15 cellular contexts compared by ENCODE assay signal in genomic region chr12:89345376-89345775, GRCh38. TPM values are rescaled to one million over a fixed set of nuclear protein-coding genes. Genes with fewer than 3 reads are reported as not detected.
DNase-seq lines count a peak whose midpoint lies in the region; ATAC-seq and TF ChIP-seq lines count a peak whose summit lies in the region.
"Had no signal": no experiment of that assay in that cellular context is flagged by ENCODE, and none has a peak within 500 bp of the region (broad histone marks: within the 10 kb centered on the region; RNA-seq: fewer than 3 reads in every experiment).

No MANE protein-coding gene starts in this region.

- DNase-seq in SK-N-SH (no peak), RWPE2 (ENCODE audit: low spot score) (no peak), HT-29 (ENCODE audit: low spot score) (no peak)
- DNase-seq: activated T-cell treated with anti-CD3 and anti-CD28 coated beads, Interleukin-2, amount 50 U/mL, for 4 hours; mucosa of descending colon; NCI-H1436 treated with DMSO at 0.1 percent for 48 hours; thyroid gland had no signal

- H3K9me3 ChIP-seq in SK-N-SH (no peaks in the 10 kb centered on the region), RWPE2 (ENCODE audit: severe bottlenecking) (no peaks in the 10 kb centered on the region), iPS-18a (ENCODE audit: control insufficient read depth, low read depth, low read length) (no peaks in the 10 kb centered on the region), skeletal muscle tissue (ENCODE audit: control insufficient read depth in 3 of 3, low read length in 3 of 3) (no peaks in the 10 kb centered on the region)
- H3K9me3 ChIP-seq: mucosa of descending colon, SJSA1, thyroid gland had no signal

- peaks cover 28 to 32% of the 10 kb centered on the region in 2 experiments for H3K36me3 ChIP-seq in SK-N-SH (replicated peaks in 1 of 2; ENCODE audit: control insufficient read depth in 1 of 2, insufficient read depth in 2 of 2, low read length in 1 of 2)
- peaks cover 34% of the 10 kb centered on the region for H3K36me3 ChIP-seq in RWPE2 (ENCODE audit: low read depth)
- H3K36me3 ChIP-seq in iPS-18a (ENCODE audit: control insufficient read depth, low read depth, low read length), result peaks cover 32% of the 10 kb centered on the region
- H3K36me3 ChIP-seq in skeletal muscle tissue (ENCODE audit: control insufficient read depth in 3 of 3, insufficient read depth in 3 of 3, low read length in 3 of 3), result peaks cover 0 to 5% (median 0%) of the 10 kb centered on the region in 3 donors

- H3K4me1 ChIP-seq in SK-N-SH (ENCODE audit: control insufficient read depth in 1 of 2, insufficient read depth in 2 of 2, low read depth in 1 of 2, low read length in 1 of 2) (peaks cover 22 to 43% of the 10 kb centered on the region in 2 experiments; a peak in 3 of 4 replicates), RWPE2 (ENCODE audit: insufficient read depth, poor library complexity, severe bottlenecking) (peaks cover 24% of the 10 kb centered on the region), iPS-18a (ENCODE audit: control insufficient read depth, low read depth, low read length) (peaks cover 65% of the 10 kb centered on the region), skeletal muscle tissue (ENCODE audit: control insufficient read depth in 3 of 3, insufficient read depth in 3 of 3, low read length in 3 of 3) (peaks cover 21 to 24% (median 22%) of the 10 kb centered on the region in 3 donors)

- CTCF ChIA-PET in SK-N-SH (lab: Yijun Ruan, JAX), result interaction anchor here (0.8 to 1.6 kb wide), 6 partner anchors 9 to 328 kb away, joined by 3 to 5 read pairs (median 3); no protein-coding TSS in a partner anchor

- WGBS in SK-N-SH (ENCODE audit: low lambda C conversion rate), result 93% methylated on average over 3 of the region's 3 CpGs

- H3K4me3 ChIP-seq in SK-N-SH (ENCODE audit: low read depth in 2 of 2, low read length in 1 of 2) (no peak overlapping the region), RWPE2 (ENCODE audit: severe bottlenecking) (no peak overlapping the region), iPS-18a (ENCODE audit: low read length) (peak overlapping the region; percentile 97), skeletal muscle tissue (ENCODE audit: low read length in 3 of 3) (no peak overlapping the region)
- H3K4me3 ChIP-seq: GM12878, GM23248, mucosa of descending colon, SJSA1, thyroid gland had no signal

- no peak for TF ChIP-seq EP300 in SK-N-SH (IDR thresholded peaks at IDR 0.05; ENCODE audit: borderline replicate concordance in 1 of 2, low read depth in 1 of 2, low read length in 1 of 2)

- H3K9ac ChIP-seq in SK-N-SH (no peak overlapping the region), iPS-18a (ENCODE audit: low read length) (peak overlapping the region; percentile 31), skeletal muscle tissue (ENCODE audit: low read depth in 1 of 3, low read length in 3 of 3) (no peak overlapping the region)
- H3K9ac ChIP-seq: GM23248 had no signal

- H3K27me3 ChIP-seq in SK-N-SH (ENCODE audit: insufficient read depth), result no peaks in the 10 kb centered on the region
- H3K27me3 ChIP-seq in RWPE2 (ENCODE audit: insufficient read depth, poor library complexity, severe bottlenecking), result no peaks in the 10 kb centered on the region
- peaks cover 34% of the 10 kb centered on the region for H3K27me3 ChIP-seq in iPS-18a (ENCODE audit: control insufficient read depth, insufficient read depth, low read length)
- peaks cover 19 to 21% (median 20%) of the 10 kb centered on the region in 3 donors for H3K27me3 ChIP-seq in skeletal muscle tissue (ENCODE audit: control insufficient read depth in 3 of 3, insufficient read depth in 3 of 3, low read length in 3 of 3)
- H3K27me3 ChIP-seq: SJSA1, thyroid gland had no signal

- H3F3A ChIP-seq in SK-N-SH (replicated peaks; ENCODE audit: insufficient read depth), result peaks cover 13% of the 10 kb centered on the region

- POLR2A ChIA-PET in SK-N-SH (lab: Yijun Ruan, JAX), result interaction anchor here (0.8 to 2.7 kb wide), 4 partner anchors 9 to 136 kb away, joined by 3 to 15 read pairs (median 5); no protein-coding TSS in a partner anchor

- ATAC-seq in SK-N-SH treated with all-trans-retinoic acid at 6 μM for 48 hours (peak; percentile 7; the same call in 2 of the 3 replicates), RWPE2 (ENCODE audit: low read depth) (no peak), GM18867 (IDR thresholded peaks at IDR 0.05; ENCODE audit: unreplicated experiment) (no peak), HG03196 (IDR thresholded peaks at IDR 0.05; ENCODE audit: unreplicated experiment) (no peak)

- H4K20me1 ChIP-seq in SK-N-SH (ENCODE audit: insufficient read depth), result peaks cover 32% of the 10 kb centered on the region

- TF ChIP-seq CTCF in SK-N-SH (IDR thresholded peaks at IDR 0.05) (no peak), RWPE2 (IDR thresholded peaks at IDR 0.05; ENCODE audit: poor library complexity, severe bottlenecking) (no peak)

- no peaks in the 10 kb centered on the region for H3K9me2 ChIP-seq in SK-N-SH

- TF ChIP-seq RAD21 in SK-N-SH (IDR thresholded peaks at IDR 0.05; ENCODE audit: low read length), result no peak

- no peak overlapping the region for H3K4me2 ChIP-seq in SK-N-SH

- H3K79me2 ChIP-seq in SK-N-SH (ENCODE audit: insufficient read depth), result peaks cover 32% of the 10 kb centered on the region

- H3K27ac ChIP-seq in SK-N-SH (ENCODE audit: low read depth in 2 of 2, low read length in 1 of 2), result peak overlapping the region in 1 of 2 experiments; percentile 99; a peak in 2 of 4 replicates
- peak overlapping the region; percentile 99 for H3K27ac ChIP-seq in RWPE2 (ENCODE audit: poor library complexity, severe bottlenecking)
- H3K27ac ChIP-seq in iPS-18a (ENCODE audit: low read length), result peak overlapping the region; percentile 32
- H3K27ac ChIP-seq in skeletal muscle tissue (ENCODE audit: low read depth, low read length), result peak overlapping the region; percentile 66
- H3K27ac ChIP-seq: GM23248, SJSA1 had no signal

- no peak overlapping the region for H2AFZ ChIP-seq in SK-N-SH (ENCODE audit: low read depth)
- H2AFZ ChIP-seq: GM23248 had no signal

TF ChIP-seq in SK-N-SH treated with all-trans-retinoic acid at 6 μM for 48 hours, 23 proteins besides CTCF, POLR2A, EP300 and RAD21 (continues in another document):
- TF ChIP-seq BACH2 (CRISPR knock-in tag; IDR thresholded peaks at IDR 0.05; ENCODE audit: borderline replicate concordance) (no peak), ZNF565 (CRISPR knock-in tag; conservative IDR thresholded peaks at IDR 0.05; ENCODE audit: low read depth) (no peak), ZFP30 (CRISPR knock-in tag; IDR thresholded peaks at IDR 0.05) (no peak)
- TF ChIP-seq, protein P1, sequence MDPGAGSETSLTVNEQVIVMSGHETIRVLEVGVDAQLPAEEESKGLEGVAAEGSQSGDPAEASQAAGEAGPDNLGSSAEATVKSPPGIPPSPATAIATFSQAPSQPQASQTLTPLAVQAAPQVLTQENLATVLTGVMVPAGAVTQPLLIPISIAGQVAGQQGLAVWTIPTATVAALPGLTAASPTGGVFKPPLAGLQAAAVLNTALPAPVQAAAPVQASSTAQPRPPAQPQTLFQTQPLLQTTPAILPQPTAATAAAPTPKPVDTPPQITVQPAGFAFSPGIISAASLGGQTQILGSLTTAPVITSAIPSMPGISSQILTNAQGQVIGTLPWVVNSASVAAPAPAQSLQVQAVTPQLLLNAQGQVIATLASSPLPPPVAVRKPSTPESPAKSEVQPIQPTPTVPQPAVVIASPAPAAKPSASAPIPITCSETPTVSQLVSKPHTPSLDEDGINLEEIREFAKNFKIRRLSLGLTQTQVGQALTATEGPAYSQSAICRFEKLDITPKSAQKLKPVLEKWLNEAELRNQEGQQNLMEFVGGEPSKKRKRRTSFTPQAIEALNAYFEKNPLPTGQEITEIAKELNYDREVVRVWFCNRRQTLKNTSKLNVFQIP (CRISPR knock-in tag; IDR thresholded peaks at IDR 0.05; ENCODE audit: borderline replicate concordance, low read depth), result no peak

TF ChIP-seq in SK-N-SH, 30 proteins besides CTCF, POLR2A, EP300 and RAD21:
- TF ChIP-seq ELF1 (IDR thresholded peaks at IDR 0.05) (no peak), GABPA (IDR thresholded peaks at IDR 0.05; ENCODE audit: low read depth) (no peak), MEF2A (IDR thresholded peaks at IDR 0.05; ENCODE audit: borderline replicate concordance, low read depth) (no peak), MXI1 (IDR thresholded peaks at IDR 0.05; ENCODE audit: low read depth, low read length) (no peak), FOXM1 (IDR thresholded peaks at IDR 0.05; ENCODE audit: low read depth) (no peak), EZH2phosphoT487 (IDR thresholded peaks at IDR 0.05; ENCODE audit: borderline replicate concordance, low read depth) (no peak), NFIC (IDR thresholded peaks at IDR 0.05; ENCODE audit: borderline replicate concordance) (no peak)

RNA-seq across cellular contexts. Expression of gene DUSP6, which starts 6.9 kb away (rescaled TPM):
- polyA plus RNA-seq in SK-N-SH (2012; rRNA removed), result 64.8 and 71.4 TPM in 2 replicates
- 37.6 and 45.0 TPM in 2 replicates for polyA plus RNA-seq in SK-N-SH (2012; cell fraction: cytosol; rRNA removed)
- 225 and 270 TPM in 2 replicates for polyA plus RNA-seq in SK-N-SH (2012; cell fraction: nucleus; rRNA removed)
- total RNA-seq in skeletal muscle tissue, result 44.9 TPM
- total RNA-seq in HT-29 (2014; rRNA removed; shearing (Covaris generic)), result 112 and 135 TPM in 2 replicates
